Comparison of ENCODE assay signal across 18 cellular contexts in the genomic region with DNA sequence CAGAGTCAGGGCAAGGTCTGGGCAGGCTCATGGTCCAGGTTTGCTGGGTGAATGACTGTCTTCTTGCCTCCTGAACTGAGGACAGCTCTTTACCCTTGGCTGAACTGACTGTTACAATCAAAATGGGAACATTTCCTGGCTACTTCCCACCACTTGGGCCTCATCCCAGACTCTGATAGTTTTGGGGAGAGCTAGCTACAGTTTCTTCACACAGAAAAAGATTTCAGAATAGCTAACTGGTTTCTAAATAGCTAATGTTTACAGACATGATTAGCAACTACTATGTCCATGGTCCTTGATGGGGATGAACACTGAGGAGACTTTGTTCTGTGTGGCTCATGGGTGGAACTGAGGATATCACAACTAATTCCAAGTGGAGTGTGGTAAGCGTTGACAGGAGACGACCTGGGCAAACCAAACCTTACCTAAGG. TPM values are rescaled to one million over a fixed set of nuclear protein-coding genes. Genes with fewer than 3 reads are reported as not detected.
A peak's percentile ranks its signal among the peaks of the same experiment; 100 is the strongest.
DNase-seq lines count a peak whose midpoint lies in the region; ATAC-seq and TF ChIP-seq lines count a peak whose summit lies in the region.
"Had no signal": no experiment of that assay in that cellular context is flagged by ENCODE, and none has a peak within 500 bp of the region (broad histone marks: within the 10 kb centered on the region; RNA-seq: fewer than 3 reads in every experiment).

No MANE protein-coding gene starts in this region.

- TF ChIP-seq POLR2A in IMR-90 (IDR thresholded peaks at IDR 0.05; ENCODE audit: low read depth, low read length) (no peak), testis (IDR thresholded peaks at IDR 0.05) (no peak)

- no peak overlapping the region for H2BK5ac ChIP-seq in IMR-90 (ENCODE audit: low read depth, low read length, poor library complexity, severe bottlenecking)

- H3K4me1 Mint-ChIP-seq in Calu3 (ENCODE audit: low read depth, unreplicated experiment): peaks cover 27% of the 10 kb centered on the region
- no peaks in the 10 kb centered on the region for H3K4me1 Mint-ChIP-seq in CD8-positive, alpha-beta memory T cell
- H3K4me1 Mint-ChIP-seq: B cell had no signal

- no peak overlapping the region for H2BK15ac ChIP-seq in IMR-90 (ENCODE audit: low read depth, low read length)

- H3K27me3 ChIP-seq in IMR-90 (ENCODE audit: control insufficient read depth, insufficient read depth, low read length): peaks cover 31% of the 10 kb centered on the region
- H3K27me3 ChIP-seq in testis: no peaks in the 10 kb centered on the region
- H3K27me3 ChIP-seq in CD8-positive, alpha-beta memory T cell (ENCODE audit: insufficient read depth, low read length, poor library complexity, severe bottlenecking): no peaks in the 10 kb centered on the region
- H3K27me3 ChIP-seq: adrenal gland, neutrophil had no signal

- POLR2A ChIA-PET in IMR-90 (lab: Charles Lee; ENCODE audit: unreplicated experiment): no interaction called here
- POLR2A ChIA-PET in CD8-positive, alpha-beta memory T cell (lab: Charles Lee): no interaction called here

- H3K14ac ChIP-seq in IMR-90 (replicated peaks; ENCODE audit: low read depth, low read length): no peak overlapping the region

- no peak overlapping the region for H4K8ac ChIP-seq in IMR-90 (ENCODE audit: low read depth in 2 of 2, low read length in 2 of 2)

- no peak overlapping the region for H3K4me3 Mint-ChIP-seq in Calu3 (ENCODE audit: low read depth, unreplicated experiment)
- no peak overlapping the region for H3K4me3 Mint-ChIP-seq in CD8-positive, alpha-beta memory T cell
- H3K4me3 Mint-ChIP-seq: B cell, type B pancreatic cell had no signal

- no peak overlapping the region for H2AK9ac ChIP-seq in IMR-90 (replicated peaks; ENCODE audit: low read depth, low read length, poor library complexity)

- intact Hi-C loops in IMR-90 (cut with micrococcal nuclease) (no loop called here), testis (cut with DNase I; ENCODE audit: low total_unique reads) (no loop called here), Calu3 (cut with micrococcal nuclease; ENCODE audit: unreplicated experiment) (loop anchor here (10.0 kb wide), 1 partner anchor 221 kb away; no protein-coding TSS in a partner anchor)

- in situ Hi-C loops in IMR-90 (cut with MboI; ENCODE audit: low sequenced_read_pairs): no loop called here

- H3K36me3 ChIP-seq in IMR-90 (ENCODE audit: control insufficient read depth, insufficient read depth, low read length) (no peaks in the 10 kb centered on the region), testis (ENCODE audit: low read depth, missing control alignments) (no peaks in the 10 kb centered on the region)
- no peaks in the 10 kb centered on the region for H3K36me3 ChIP-seq in CD8-positive, alpha-beta memory T cell (ENCODE audit: insufficient read depth, low read length)
- H3K36me3 ChIP-seq: adrenal gland, neutrophil had no signal

- no peaks in the 10 kb centered on the region; the same call in 1 of the 2 replicates for H3K9me1 ChIP-seq in IMR-90 (ENCODE audit: insufficient read depth, low read length)

- H3K4me1 ChIP-seq in IMR-90 (ENCODE audit: control insufficient read depth, insufficient read depth, low read length) (no peaks in the 10 kb centered on the region), testis (peaks cover 21% of the 10 kb centered on the region)
- H3K4me1 ChIP-seq in CD8-positive, alpha-beta memory T cell (ENCODE audit: insufficient read depth, low read length): no peaks in the 10 kb centered on the region

- H3K18ac ChIP-seq in IMR-90 (ENCODE audit: low read depth, low read length): no peak overlapping the region

- no peak overlapping the region for H3K4me3 ChIP-seq in IMR-90 (ENCODE audit: insufficient read depth, low read depth, low read length)
- H3K4me3 ChIP-seq in testis: no peak overlapping the region
- no peak overlapping the region for H3K4me3 ChIP-seq in CD8-positive, alpha-beta memory T cell (ENCODE audit: low read length)
- H3K4me3 ChIP-seq: adrenal gland had no signal

- H3K9ac ChIP-seq in IMR-90 (ENCODE audit: low read depth, low read length): no peak overlapping the region

- H3K9me3 ChIP-seq in IMR-90 (ENCODE audit: control insufficient read depth, insufficient read depth, low read length) (no peaks in the 10 kb centered on the region), testis (no peaks in the 10 kb centered on the region)
- H3K9me3 ChIP-seq in CD8-positive, alpha-beta memory T cell (ENCODE audit: low read length): no peaks in the 10 kb centered on the region
- H3K9me3 ChIP-seq: adrenal gland, neutrophil had no signal

- H4K20me1 ChIP-seq in IMR-90 (ENCODE audit: insufficient read depth, low read length): no peaks in the 10 kb centered on the region

- no peaks in the 10 kb centered on the region for H3K79me1 ChIP-seq in IMR-90 (ENCODE audit: low read depth in 1 of 2, low read length in 2 of 2)

- peak overlapping the region; percentile 46 for H2AFZ ChIP-seq in IMR-90 (replicated peaks; ENCODE audit: low read length, poor library complexity)

- 80% methylated on average over 2 of the region's 2 CpGs; no CpG with 5 or more reads in 1 of the 2 experiments for WGBS in IMR-90 (ENCODE audit: extremely low coverage in 2 of 2, insufficient read length in 1 of 2), 2 experiments
- 55 to 57% methylated on average over 2 of the region's 2 CpGs for WGBS in testis, 2 donors

- no peak for ATAC-seq in IMR-90 (ENCODE audit: low read depth)
- ATAC-seq: PC-3 had no signal

- no peak for TF ChIP-seq CTCF in IMR-90 (conservative IDR thresholded peaks at IDR 0.05; ENCODE audit: low read depth, low read length)
- TF ChIP-seq CTCF in testis (IDR thresholded peaks at IDR 0.05): no peak
- TF ChIP-seq CTCF in Calu3 (IDR thresholded peaks at IDR 0.05; ENCODE audit: unreplicated experiment): no peak

- no peak overlapping the region for H3K4ac ChIP-seq in IMR-90 (ENCODE audit: low read depth, low read length)

- CTCF ChIA-PET in IMR-90 (lab: Yijun Ruan, JAX) (no interaction called here), Calu3 (lab: Charles Lee) (interaction anchor here (2.2 kb wide), 1 partner anchor 104 kb away, joined by 7 read pairs; no protein-coding TSS in a partner anchor)
- CTCF ChIA-PET in CD8-positive, alpha-beta memory T cell (lab: Charles Lee): no interaction called here

- H2BK120ac ChIP-seq in IMR-90 (ENCODE audit: low read depth, low read length): no peak overlapping the region

- no peak overlapping the region for H4K5ac ChIP-seq in IMR-90 (ENCODE audit: low read depth, low read length)

- H3K4me2 ChIP-seq in IMR-90 (ENCODE audit: low read depth, low read length): no peak overlapping the region

- no peak for DNase-seq in IMR-90
- DNase-seq in fibroblast of the conjunctiva (ENCODE audit: low read depth): peak; percentile 20
- DNase-seq in midbrain (lab: John Stamatoyannopoulos, UW): peak; percentile 37
- peak; percentile 69 for DNase-seq in testis
- DNase-seq in Calu3: no peak
- no peak for DNase-seq in stimulated activated CD4-positive, alpha-beta T cell treated with anti-CD3 and anti-CD28 coated beads, Interleukin-4, amount 100 ng/mL, for 1 hour
- no peak for DNase-seq in effector CD4-positive, alpha-beta T cell
- DNase-seq in CD8-positive, alpha-beta memory T cell: no peak
- DNase-seq: activated T-cell treated with anti-CD3 and anti-CD28 coated beads, Interleukin-2, amount 50 U/mL, for 1 hour; DMS53; kidney glomerular epithelial cell; NCI-H446 treated with DMSO at 0.1 percent for 48 hours; PC-3; stimulated activated CD4-positive, alpha-beta T cell treated with anti-CD3 and anti-CD28 coated beads, Interleukin-12 subunit alpha, Interleukin-12 subunit beta, amount 100 ng/mL, for 4 hours had no signal

- dilution Hi-C loops in IMR-90 (cut with HindIII; ENCODE audit: low sequenced_read_pairs, unreplicated experiment): no loop called here

- H3K56ac ChIP-seq in IMR-90 (ENCODE audit: extremely low read depth, insufficient read depth, low read length): no peak overlapping the region

- BruUV-seq in IMR-90 (replicated peaks; lab: Mats Ljungman, UMichigan) (no TSS peak), Calu3 (replicated peaks; lab: Mats Ljungman, UMichigan) (no TSS peak)

- H3K27ac ChIP-seq in IMR-90 (ENCODE audit: insufficient read depth, low read length) (no peak overlapping the region), testis (no peak overlapping the region)
- H3K27ac ChIP-seq in CD8-positive, alpha-beta memory T cell (ENCODE audit: low read depth, low read length): no peak overlapping the region
- H3K27ac ChIP-seq: neutrophil had no signal

- H2BK20ac ChIP-seq in IMR-90 (ENCODE audit: low read depth, low read length): no peak overlapping the region

- no peak overlapping the region for H4K91ac ChIP-seq in IMR-90 (ENCODE audit: insufficient read depth, low read depth, low read length)

- no peak overlapping the region for H3K27ac Mint-ChIP-seq in Calu3 (ENCODE audit: unreplicated experiment)
- no peak overlapping the region for H3K27ac Mint-ChIP-seq in CD8-positive, alpha-beta memory T cell
- H3K27ac Mint-ChIP-seq: B cell, type B pancreatic cell had no signal

- no peaks in the 10 kb centered on the region for H3K9me3 Mint-ChIP-seq in Calu3 (ENCODE audit: low read depth, unreplicated experiment)
- no peaks in the 10 kb centered on the region for H3K9me3 Mint-ChIP-seq in CD8-positive, alpha-beta memory T cell
- H3K9me3 Mint-ChIP-seq: type B pancreatic cell had no signal

- no peak overlapping the region for H3K23ac ChIP-seq in IMR-90 (ENCODE audit: low read depth, low read length)

- H2AK5ac ChIP-seq in IMR-90 (ENCODE audit: low read depth, low read length): no peak overlapping the region

- no peak for TF ChIP-seq RAD21 in IMR-90 (IDR thresholded peaks at IDR 0.05; ENCODE audit: low read length)

- no peaks in the 10 kb centered on the region for H3K27me3 Mint-ChIP-seq in Calu3 (ENCODE audit: unreplicated experiment)
- peaks cover 2 to 4% of the 10 kb centered on the region in 2 donors for H3K27me3 Mint-ChIP-seq in CD8-positive, alpha-beta memory T cell
- H3K27me3 Mint-ChIP-seq: B cell, type B pancreatic cell had no signal

- no peaks in the 10 kb centered on the region for H3K36me3 Mint-ChIP-seq in Calu3 (ENCODE audit: insufficient read depth, unreplicated experiment)
- no peaks in the 10 kb centered on the region for H3K36me3 Mint-ChIP-seq in CD8-positive, alpha-beta memory T cell
- H3K36me3 Mint-ChIP-seq: type B pancreatic cell had no signal

TF ChIP-seq in IMR-90, 13 proteins besides CTCF, POLR2A, EP300 and RAD21 (continues in another document):
- no peak for TF ChIP-seq MXI1 (IDR thresholded peaks at IDR 0.05; ENCODE audit: borderline replicate concordance, low read depth, low read length)
- TF ChIP-seq BHLHE40 (IDR thresholded peaks at IDR 0.05; ENCODE audit: low read depth, low read length): no peak
- no peak for TF ChIP-seq RCOR1 (IDR thresholded peaks at IDR 0.05; ENCODE audit: insufficient replicate concordance, low read length)
- no peak for TF ChIP-seq MAZ (IDR thresholded peaks at IDR 0.05; ENCODE audit: borderline replicate concordance, low read depth, low read length)

RNA-seq across cellular contexts. Expression of a gene that starts 7.1 kb away (rescaled TPM):
- total RNA-seq in IMR-90 (2012; rRNA removed) (under 0.01 TPM in 2 replicates), testis (1 to 10 TPM; 4.1 to 5.0 TPM), Calu3 (2022) (4.6 TPM in 2 replicates)
- polyA plus RNA-seq in IMR-90 (2012; rRNA removed) (0.06 and 0.26 TPM in 2 replicates), testis (ENCODE audit: insufficient read depth, low read depth, low replicate concordance) (3.0 TPM)
- polyA plus RNA-seq in IMR-90 (2012; cell fraction: cytosol; rRNA removed): 0.03 and 0.05 TPM in 2 replicates
- 0.47 and 0.57 TPM in 2 replicates for polyA plus RNA-seq in IMR-90 (2012; cell fraction: nucleus; rRNA removed; ENCODE audit: low replicate concordance)
- total RNA-seq in CD8-positive, alpha-beta memory T cell: under 1 TPM; 0.07 to 0.18 TPM
- 0.03 TPM for polyA plus RNA-seq in CD8-positive, alpha-beta memory T cell

Comparison
In these comparisons a context has a peak if more than half of its experiments do, and no peak if none do; other contexts are left out.
1. DNase-seq: peak in fibroblast of the conjunctiva (single experiment), midbrain (single experiment) and testis (single experiment); none in IMR-90 (single experiment), Calu3 (single experiment), stimulated activated CD4-positive, alpha-beta T cell treated with anti-CD3 and anti-CD28 coated beads, Interleukin-4, amount 100 ng/mL, for 1 hour (single experiment), effector CD4-positive, alpha-beta T cell (single experiment) and CD8-positive, alpha-beta memory T cell (0 of 5).